ENCODE assay signal across 43 cellular contexts in the genomic region with DNA sequence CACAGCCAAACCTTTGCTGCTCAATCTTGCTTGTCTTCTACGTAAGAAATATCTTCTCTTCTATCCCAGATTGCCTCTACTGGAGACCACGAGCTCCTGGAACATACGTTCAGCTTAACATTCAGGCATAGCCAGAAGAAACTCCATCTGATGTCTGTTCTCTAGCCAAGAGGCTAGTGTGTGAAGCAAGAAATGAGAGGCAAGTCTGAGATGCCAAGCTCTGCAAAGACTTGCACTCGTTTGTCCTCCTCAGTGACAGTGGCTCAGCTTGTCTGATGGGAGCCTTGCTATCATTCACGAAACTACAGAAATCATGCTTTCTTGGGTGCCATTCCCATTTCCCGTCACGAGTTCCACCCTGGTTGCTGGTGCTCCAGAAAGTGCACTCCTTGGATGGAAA. TPM values are rescaled to one million over a fixed set of nuclear protein-coding genes. Genes with fewer than 3 reads are reported as not detected.
"Had no signal": no experiment of that assay in that cellular context is flagged by ENCODE, and none has a peak within 500 bp of the region (broad histone marks: within the 10 kb centered on the region; RNA-seq: fewer than 3 reads in every experiment).

TSS of gene SCN10A (minus strand) at position 192 of the 400 bp plus-strand sequence. CDS start 22,207 bp downstream, outside the sequence.

- DNase-seq: activated effector memory CD4-positive, alpha-beta T cell treated with anti-CD3 and anti-CD28 coated beads, Interleukin-2, amount 50 U/mL, for 16 hours; activated effector memory CD4-positive, alpha-beta T cell treated with Interleukin-2 at 50 U/mL for 16 hours; activated gamma-delta T cell; activated gamma-delta T cell treated with Interleukin-2 at 50 U/mL for 16 hours; activated naive CD4-positive, alpha-beta T cell; activated naive CD4-positive, alpha-beta T cell treated with anti-CD3 and anti-CD28 coated beads for 36 hours; activated naive CD4-positive, alpha-beta T cell treated with anti-CD3 and anti-CD28 coated beads, Interleukin-2, amount 10 ng/mL, durations not matched to agents 7 days and 5 days; activated naive CD4-positive, alpha-beta T cell treated with anti-CD3 and anti-CD28 coated beads, Interleukin-2, amount 50 U/mL, for 16 hours; activated naive CD4-positive, alpha-beta T cell treated with Interleukin-2 at 50 U/mL for 16 hours; activated naive CD8-positive, alpha-beta T cell treated with anti-CD3 and anti-CD28 coated beads for 36 hours; activated naive CD8-positive, alpha-beta T cell treated with anti-CD3 and anti-CD28 coated beads, Interleukin-2, amount 10 ng/mL, durations not matched to agents 7 days and 5 days; activated naive CD8-positive, alpha-beta T cell treated with anti-CD3 and anti-CD28 coated beads, Interleukin-2, amount 50 U/mL, for 24 hours; activated T-cell treated with anti-CD3 and anti-CD28 coated beads, Interleukin-2, amount 50 U/mL, for 1 hour; activated T-cell treated with anti-CD3 and anti-CD28 coated beads, Interleukin-2, amount 50 U/mL, for 24 hours; activated T-cell treated with anti-CD3 and anti-CD28 coated beads, Interleukin-2, amount 50 U/mL, for 4 hours; activated T-cell treated with anti-CD3 and anti-CD28 coated beads, Interleukin-2, amount 50 U/mL, for 48 hours; activated T-cell treated with anti-CD3 and anti-CD28 coated beads, Interleukin-2, amount 50 U/mL, for 72 hours; adrenal gland; amniotic stem cell; amygdala; anterior cingulate cortex; aorta; body of pancreas; brain microvascular endothelial cell; caudate nucleus; central memory CD4-positive, alpha-beta T cell; cerebellar nuclear complex had no signal

- H3K9me3 Mint-ChIP-seq: activated naive CD4-positive, alpha-beta T cell treated with anti-CD3 and anti-CD28 coated beads for 36 hours; activated naive CD4-positive, alpha-beta T cell treated with anti-CD3 and anti-CD28 coated beads, Interleukin-2, amount 10 ng/mL, durations not matched to agents 7 days and 5 days; activated naive CD4-positive, alpha-beta T cell treated with anti-CD3 and anti-CD28 coated beads, Interleukin-2, amount 50 U/mL, for 24 hours; activated naive CD4-positive, alpha-beta T cell treated with anti-CD3 and anti-CD28 coated beads, Interleukin-2, amount 50 U/mL, for 72 hours; activated naive CD8-positive, alpha-beta T cell treated with anti-CD3 and anti-CD28 coated beads for 36 hours; activated naive CD8-positive, alpha-beta T cell treated with anti-CD3 and anti-CD28 coated beads, Interleukin-2, amount 10 ng/mL, durations not matched to agents 7 days and 5 days; activated naive CD8-positive, alpha-beta T cell treated with anti-CD3 and anti-CD28 coated beads, Interleukin-2, amount 50 U/mL, for 24 hours; activated T-cell treated with anti-CD3 and anti-CD28 coated beads, Interleukin-2, amount 50 U/mL, for 24 hours; activated T-cell treated with anti-CD3 and anti-CD28 coated beads, Interleukin-2, amount 50 U/mL, for 4 hours; activated T-cell treated with anti-CD3 and anti-CD28 coated beads, Interleukin-2, amount 50 U/mL, for 72 hours; activated T-helper 1 cell treated with anti-CD3 and anti-CD28 coated beads, Interleukin-12 subunit alpha, Interleukin-12 subunit beta, Interleukin-2, Interleukin-4 antibody, amounts not matched to agents 30 ng/mL and 10 ng/mL and 1 ng/mL, durations not matched to agents 14 hours and 24 hours and 36 hours; activated T-helper 17 cell treated with anti-CD3 and anti-CD28 coated beads, Interleukin-2, amount 50 U/mL, for 72 hours; activated T-helper 2 cell treated with anti-CD3 and anti-CD28 coated beads, Interferon-gamma antibody, Interleukin-2, Interleukin-4, amounts not matched to agents 10 μg/mL and 5 μg/mL and 100 μg/mL, durations not matched to agents 14 hours and 24 hours and 36 hours; brain; central memory CD8-positive, alpha-beta T cell had no signal

- H3K27ac Mint-ChIP-seq: activated naive CD4-positive, alpha-beta T cell treated with anti-CD3 and anti-CD28 coated beads for 36 hours; activated naive CD4-positive, alpha-beta T cell treated with anti-CD3 and anti-CD28 coated beads, Interleukin-2, amount 10 ng/mL, durations not matched to agents 7 days and 5 days; activated naive CD4-positive, alpha-beta T cell treated with anti-CD3 and anti-CD28 coated beads, Interleukin-2, amount 50 U/mL, for 24 hours; activated naive CD4-positive, alpha-beta T cell treated with anti-CD3 and anti-CD28 coated beads, Interleukin-2, amount 50 U/mL, for 72 hours; activated naive CD8-positive, alpha-beta T cell; activated naive CD8-positive, alpha-beta T cell treated with anti-CD3 and anti-CD28 coated beads for 36 hours; activated naive CD8-positive, alpha-beta T cell treated with anti-CD3 and anti-CD28 coated beads, Interleukin-2, amount 10 ng/mL, durations not matched to agents 7 days and 5 days; activated naive CD8-positive, alpha-beta T cell treated with anti-CD3 and anti-CD28 coated beads, Interleukin-2, amount 50 U/mL, for 24 hours; activated T-cell treated with anti-CD3 and anti-CD28 coated beads, Interleukin-2, amount 50 U/mL, for 24 hours; activated T-cell treated with anti-CD3 and anti-CD28 coated beads, Interleukin-2, amount 50 U/mL, for 72 hours; activated T-helper 1 cell treated with anti-CD3 and anti-CD28 coated beads, Interleukin-12 subunit alpha, Interleukin-12 subunit beta, Interleukin-2, Interleukin-4 antibody, amounts not matched to agents 30 ng/mL and 10 ng/mL and 1 ng/mL, durations not matched to agents 14 hours and 24 hours and 36 hours; activated T-helper 17 cell treated with anti-CD3 and anti-CD28 coated beads, Interleukin-2, amount 50 U/mL, for 72 hours; activated T-helper 2 cell treated with anti-CD3 and anti-CD28 coated beads, Interferon-gamma antibody, Interleukin-2, Interleukin-4, amounts not matched to agents 10 μg/mL and 5 μg/mL and 100 μg/mL, durations not matched to agents 14 hours and 24 hours and 36 hours; brain had no signal

- H3K36me3 Mint-ChIP-seq: activated naive CD4-positive, alpha-beta T cell treated with anti-CD3 and anti-CD28 coated beads, Interleukin-2, amount 10 ng/mL, durations not matched to agents 7 days and 5 days; activated naive CD4-positive, alpha-beta T cell treated with anti-CD3 and anti-CD28 coated beads, Interleukin-2, amount 50 U/mL, for 24 hours; activated naive CD4-positive, alpha-beta T cell treated with anti-CD3 and anti-CD28 coated beads, Interleukin-2, amount 50 U/mL, for 72 hours; activated naive CD8-positive, alpha-beta T cell; activated naive CD8-positive, alpha-beta T cell treated with anti-CD3 and anti-CD28 coated beads for 36 hours; activated naive CD8-positive, alpha-beta T cell treated with anti-CD3 and anti-CD28 coated beads, Interleukin-2, amount 10 ng/mL, durations not matched to agents 7 days and 5 days; brain had no signal

- H3K36me3 ChIP-seq: adrenal gland, ascending aorta, brain microvascular endothelial cell, breast epithelium, cardiac muscle cell had no signal

- H3K4me1 ChIP-seq: adrenal gland, ascending aorta, breast epithelium had no signal

- H3K4me3 Mint-ChIP-seq: activated naive CD4-positive, alpha-beta T cell treated with anti-CD3 and anti-CD28 coated beads for 36 hours; activated naive CD4-positive, alpha-beta T cell treated with anti-CD3 and anti-CD28 coated beads, Interleukin-2, amount 10 ng/mL, durations not matched to agents 7 days and 5 days; activated naive CD4-positive, alpha-beta T cell treated with anti-CD3 and anti-CD28 coated beads, Interleukin-2, amount 50 U/mL, for 24 hours; activated naive CD8-positive, alpha-beta T cell; activated naive CD8-positive, alpha-beta T cell treated with anti-CD3 and anti-CD28 coated beads for 36 hours; activated naive CD8-positive, alpha-beta T cell treated with anti-CD3 and anti-CD28 coated beads, Interleukin-2, amount 10 ng/mL, durations not matched to agents 7 days and 5 days; activated naive CD8-positive, alpha-beta T cell treated with anti-CD3 and anti-CD28 coated beads, Interleukin-2, amount 50 U/mL, for 24 hours; activated T-cell treated with anti-CD3 and anti-CD28 coated beads, Interleukin-2, amount 50 U/mL, for 24 hours; activated T-cell treated with anti-CD3 and anti-CD28 coated beads, Interleukin-2, amount 50 U/mL, for 4 hours; activated T-cell treated with anti-CD3 and anti-CD28 coated beads, Interleukin-2, amount 50 U/mL, for 72 hours; activated T-helper 1 cell treated with anti-CD3 and anti-CD28 coated beads, Interleukin-12 subunit alpha, Interleukin-12 subunit beta, Interleukin-2, Interleukin-4 antibody, amounts not matched to agents 30 ng/mL and 10 ng/mL and 1 ng/mL, durations not matched to agents 14 hours and 24 hours and 36 hours; activated T-helper 17 cell treated with anti-CD3 and anti-CD28 coated beads, Interleukin-2, amount 50 U/mL, for 72 hours; brain; central memory CD8-positive, alpha-beta T cell had no signal

- H3K4me3 ChIP-seq: adrenal gland, ascending aorta, body of pancreas, breast epithelium, cardiac muscle cell had no signal

- H3K4me1 Mint-ChIP-seq: activated naive CD4-positive, alpha-beta T cell treated with anti-CD3 and anti-CD28 coated beads, Interleukin-2, amount 10 ng/mL, durations not matched to agents 7 days and 5 days; activated naive CD4-positive, alpha-beta T cell treated with anti-CD3 and anti-CD28 coated beads, Interleukin-2, amount 50 U/mL, for 24 hours; activated naive CD8-positive, alpha-beta T cell treated with anti-CD3 and anti-CD28 coated beads, Interleukin-2, amount 10 ng/mL, durations not matched to agents 7 days and 5 days; activated naive CD8-positive, alpha-beta T cell treated with anti-CD3 and anti-CD28 coated beads, Interleukin-2, amount 50 U/mL, for 24 hours; activated T-helper 17 cell treated with anti-CD3 and anti-CD28 coated beads, Interleukin-2, amount 50 U/mL, for 72 hours; brain; central memory CD8-positive, alpha-beta T cell had no signal

- ATAC-seq: activated naive CD4-positive, alpha-beta T cell treated with anti-CD3 and anti-CD28 coated beads, Interleukin-2, amount 50 U/mL, for 72 hours; activated naive CD8-positive, alpha-beta T cell treated with anti-CD3 and anti-CD28 coated beads, Interleukin-2, amount 50 U/mL, for 24 hours; activated T-cell treated with anti-CD3 and anti-CD28 coated beads, Interleukin-2, amount 50 U/mL, for 4 hours; activated T-cell treated with anti-CD3 and anti-CD28 coated beads, Interleukin-2, amount 50 U/mL, for 72 hours; activated T-helper 17 cell treated with anti-CD3 and anti-CD28 coated beads, Interleukin-2, amount 50 U/mL, for 72 hours; body of pancreas had no signal

- H3K9me3 ChIP-seq: adrenal gland, ascending aorta, body of pancreas, breast epithelium had no signal

- H3K27me3 ChIP-seq: adrenal gland, ascending aorta, body of pancreas had no signal

- H3K27ac ChIP-seq: adrenal gland, ascending aorta, body of pancreas, brain microvascular endothelial cell, breast epithelium, cardiac muscle cell had no signal

RNA-seq across cellular contexts. Expression of gene SCN10A, which starts in this region (rescaled TPM):
- total RNA-seq: activated naive CD4-positive, alpha-beta T cell treated with anti-CD3 and anti-CD28 coated beads for 36 hours; activated naive CD4-positive, alpha-beta T cell treated with anti-CD3 and anti-CD28 coated beads, Interleukin-2, amount 50 U/mL, for 72 hours; activated naive CD8-positive, alpha-beta T cell treated with anti-CD3 and anti-CD28 coated beads for 36 hours; activated naive CD8-positive, alpha-beta T cell treated with anti-CD3 and anti-CD28 coated beads, Interleukin-2, amount 10 ng/mL, durations not matched to agents 7 days and 5 days; activated T-cell treated with anti-CD3 and anti-CD28 coated beads, Interleukin-2, amount 50 U/mL, for 4 hours; activated T-cell treated with anti-CD3 and anti-CD28 coated beads, Interleukin-2, amount 50 U/mL, for 72 hours; activated T-helper 1 cell treated with anti-CD3 and anti-CD28 coated beads, Interleukin-12 subunit alpha, Interleukin-12 subunit beta, Interleukin-2, Interleukin-4 antibody, amounts not matched to agents 30 ng/mL and 10 ng/mL and 1 ng/mL, durations not matched to agents 14 hours and 24 hours and 36 hours; activated T-helper 17 cell treated with anti-CD3 and anti-CD28 coated beads, Interleukin-2, amount 50 U/mL, for 72 hours; activated T-helper 2 cell treated with anti-CD3 and anti-CD28 coated beads, Interferon-gamma antibody, Interleukin-2, Interleukin-4, amounts not matched to agents 10 μg/mL and 5 μg/mL and 100 μg/mL, durations not matched to agents 14 hours and 24 hours and 36 hours; adrenal gland; aorta; ascending aorta; astrocyte; body of pancreas; breast epithelium; bronchial epithelial cell; cardiac muscle cell; cerebellum; chondrocyte had no signal
- polyA plus RNA-seq: adipose tissue, adrenal gland, aorta, cardiac muscle cell had no signal
